10 cellular contexts compared by ENCODE assay signal in the genomic region with DNA sequence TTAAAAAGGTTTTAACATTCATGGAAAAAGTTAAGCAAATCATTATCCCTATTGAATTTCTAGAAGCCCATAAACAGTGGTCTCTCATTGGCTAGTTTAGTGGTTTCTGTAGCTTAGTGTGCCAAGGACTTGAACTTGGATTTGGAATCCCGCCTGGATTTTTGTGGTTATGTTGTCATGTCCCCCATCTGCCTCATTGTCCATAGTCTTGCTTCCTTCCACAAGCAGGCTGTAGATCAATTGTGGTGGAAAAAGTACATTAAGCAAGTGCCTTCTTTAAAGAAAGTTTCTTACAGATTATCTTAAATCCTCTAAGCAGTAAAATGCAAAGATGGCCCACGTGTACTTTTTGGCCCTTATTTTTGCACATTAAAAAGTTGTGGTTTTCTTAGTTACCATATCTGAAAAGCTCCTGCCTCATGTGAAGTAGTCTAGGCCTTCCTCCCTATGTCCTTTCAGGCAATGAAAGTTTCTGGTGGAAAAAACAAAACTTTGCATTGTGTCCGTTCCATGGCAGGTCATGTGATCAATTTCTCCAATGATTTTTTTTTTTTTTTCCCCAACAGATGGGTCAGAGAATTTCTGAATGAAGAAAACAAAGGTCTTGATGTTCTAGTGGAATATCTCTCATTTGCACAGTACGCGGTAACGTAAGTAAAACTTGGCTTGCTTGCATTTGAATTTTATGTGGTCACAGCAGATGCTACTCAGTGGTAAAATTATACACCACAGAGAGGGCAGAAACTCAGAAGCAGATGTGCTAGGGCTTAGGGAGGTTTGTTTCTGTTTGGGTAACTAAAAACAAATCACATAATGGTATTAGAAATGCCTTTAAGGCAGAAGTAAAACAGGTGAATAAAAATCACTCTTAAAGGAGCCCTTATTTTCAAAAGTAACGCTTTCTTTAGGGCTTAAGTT.
DNase-seq lines count a peak whose midpoint lies in the region; ATAC-seq, FAIRE-seq and TF ChIP-seq lines count a peak whose summit lies in the region.
"Had no signal": no experiment of that assay in that cellular context is flagged by ENCODE, and none has a peak within 500 bp of the region (broad histone marks: within the 10 kb centered on the region; RNA-seq: fewer than 3 reads in every experiment).

No MANE protein-coding gene starts in this region.

- H3K27ac ChIP-seq in caudate nucleus (ENCODE audit: low read depth, low read length), result peak overlapping the region; percentile 27
- H3K27ac ChIP-seq: right atrium auricular region had no signal

- peak; percentile 6 for DNase-seq in LoVo (ENCODE audit: low spot score)
- DNase-seq in caudate nucleus (lab: John Stamatoyannopoulos, UW), result no peak
- peak; percentile 80 for DNase-seq in pons (ENCODE audit: low spot score)
- no peak for DNase-seq in mesenteric fat pad (ENCODE audit: low spot score)
- DNase-seq in Calu3, result no peak
- no peak for DNase-seq in GDM1 (lab: John Stamatoyannopoulos, UW)
- DNase-seq in GM19239 (ENCODE audit: insufficient read length, low spot score), result no peak

- H3K27me3 Mint-ChIP-seq in Calu3 (ENCODE audit: unreplicated experiment), result no peaks in the 10 kb centered on the region

- peaks cover 7% of the 10 kb centered on the region for H3K36me3 Mint-ChIP-seq in Calu3 (ENCODE audit: insufficient read depth, unreplicated experiment)

- no peaks in the 10 kb centered on the region for H3K9me3 Mint-ChIP-seq in Calu3 (ENCODE audit: low read depth, unreplicated experiment)
- H3K9me3 Mint-ChIP-seq: stimulated activated naive CD8-positive, alpha-beta T cell treated with anti-CD3 and anti-CD28 coated beads, Interleukin-15, Interleukin-2, amounts not matched to agents 100 ng/mL and 50 ng/mL, for 24 hours had no signal

- TF ChIP-seq CTCF in Calu3 (IDR thresholded peaks at IDR 0.05; ENCODE audit: unreplicated experiment), result no peak

- peaks cover 11% of the 10 kb centered on the region for H3K4me1 Mint-ChIP-seq in Calu3 (ENCODE audit: low read depth, unreplicated experiment)

- ATAC-seq in GM18868 (IDR thresholded peaks at IDR 0.05; ENCODE audit: unreplicated experiment), result peak; percentile 34

- no peak for FAIRE-seq in GM19239 (lab: Jason Lieb, UNC)

- intact Hi-C loops in Calu3 (cut with micrococcal nuclease; ENCODE audit: unreplicated experiment), result no loop called here

- BruUV-seq in Calu3 (replicated peaks; lab: Mats Ljungman, UMichigan), result no TSS peak

- no peak overlapping the region for H3K4me3 Mint-ChIP-seq in Calu3 (ENCODE audit: low read depth, unreplicated experiment)
- H3K4me3 Mint-ChIP-seq: stimulated activated naive CD8-positive, alpha-beta T cell treated with anti-CD3 and anti-CD28 coated beads, Interleukin-15, Interleukin-2, amounts not matched to agents 100 ng/mL and 50 ng/mL, for 24 hours had no signal

- CTCF ChIA-PET in Calu3 (lab: Charles Lee), result interaction anchor here (0.7 kb wide), 1 partner anchor 52 kb away, joined by 5 read pairs; no protein-coding TSS in a partner anchor

- no peak overlapping the region for H3K27ac Mint-ChIP-seq in Calu3 (ENCODE audit: unreplicated experiment)
- H3K27ac Mint-ChIP-seq: stimulated activated naive CD8-positive, alpha-beta T cell treated with anti-CD3 and anti-CD28 coated beads, Interleukin-15, Interleukin-2, amounts not matched to agents 100 ng/mL and 50 ng/mL, for 24 hours had no signal

Comparison
In these comparisons a context has a peak if more than half of its experiments do, and no peak if none do; other contexts are left out.
1. DNase-seq: peak in LoVo (single experiment) and pons (single experiment); none in caudate nucleus (0 of 61), mesenteric fat pad (single experiment), Calu3 (single experiment), GDM1 (single experiment) and GM19239 (single experiment).